ENCODE assay signal across 11 cellular contexts in genomic region chr4:112813790-112814189, GRCh38.
DNase-seq lines count a peak whose midpoint lies in the region; ATAC-seq and TF ChIP-seq lines count a peak whose summit lies in the region.
"Had no signal": no experiment of that assay in that cellular context is flagged by ENCODE, and none has a peak within 500 bp of the region (broad histone marks: within the 10 kb centered on the region; RNA-seq: fewer than 3 reads in every experiment).

No MANE protein-coding gene starts in this region.

- H3K4me3 Mint-ChIP-seq in WTC11, result no peak overlapping the region

- peaks cover 16% of the 10 kb centered on the region for H3K36me3 Mint-ChIP-seq in WTC11

- H3K27ac Mint-ChIP-seq in WTC11, result no peak overlapping the region

- DNase-seq in AG20443 (ENCODE audit: low spot score) (peak; percentile 22), HT1080 (ENCODE audit: low read depth) (peak; percentile 50), foreskin melanocyte (peak; percentile 40), WTC11 (ENCODE audit: low spot score) (no peak), NCI-H1092 (lab: John Stamatoyannopoulos, UW) (no peak)
- DNase-seq in stimulated activated CD4-positive, alpha-beta T cell treated with anti-CD3 and anti-CD28 coated beads, Interleukin-4, amount 100 ng/mL, for 24 hours, result no peak
- DNase-seq in NK-92 treated with Interleukin-12 subunit alpha and Interleukin-12 subunit beta, amount 100 ng/mL, for 24 hours (lab: John Stamatoyannopoulos, UW), result no peak
- DNase-seq: activated effector memory CD4-positive, alpha-beta T cell treated with Interleukin-2 at 50 U/mL for 16 hours; GOT3; posterior cingulate gyrus had no signal

- peaks cover 15% of the 10 kb centered on the region for H3K4me1 Mint-ChIP-seq in WTC11

- ATAC-seq in GM19452 (IDR thresholded peaks at IDR 0.05; ENCODE audit: unreplicated experiment) (peak; percentile 46), WTC11 (no peak)

- peaks cover 8% of the 10 kb centered on the region for H3K9me3 Mint-ChIP-seq in WTC11

- no peaks in the 10 kb centered on the region for H3K27me3 Mint-ChIP-seq in WTC11 (ENCODE audit: low read depth)

- CTCF ChIA-PET in WTC11 (lab: Charles Lee), result interaction anchor here (1.1 kb wide), 1 partner anchor 48 kb away, joined by 3 read pairs; no protein-coding TSS in a partner anchor

- TF ChIP-seq CTCF in WTC11 (IDR thresholded peaks at IDR 0.05), result no peak

- POLR2A ChIA-PET in WTC11 (lab: Charles Lee), result no interaction called here

TF ChIP-seq in WTC11, 78 proteins besides CTCF, POLR2A, EP300 and RAD21:
- no peak for TF ChIP-seq STAT6 (CRISPR knock-in tag; conservative IDR thresholded peaks at IDR 0.05; ENCODE audit: low read depth)
- no peak for TF ChIP-seq NFE2L1 (CRISPR knock-in tag; IDR thresholded peaks at IDR 0.05)
- TF ChIP-seq ZSCAN18 (CRISPR knock-in tag; IDR thresholded peaks at IDR 0.05), result no peak
- no peak for TF ChIP-seq FOXP4 (CRISPR knock-in tag; IDR thresholded peaks at IDR 0.05)
- TF ChIP-seq ATF6 (CRISPR knock-in tag; IDR thresholded peaks at IDR 0.05), result no peak
- no peak for TF ChIP-seq ZBTB43 (CRISPR knock-in tag; IDR thresholded peaks at IDR 0.05)

Comparison
In these comparisons a context has a peak if more than half of its experiments do, and no peak if none do; other contexts are left out.
1. DNase-seq: peak in AG20443 (single experiment), HT1080 (single experiment) and foreskin melanocyte (single experiment); none in WTC11 (single experiment), NCI-H1092 (single experiment), stimulated activated CD4-positive, alpha-beta T cell treated with anti-CD3 and anti-CD28 coated beads, Interleukin-4, amount 100 ng/mL, for 24 hours (single experiment) and NK-92 treated with Interleukin-12 subunit alpha and Interleukin-12 subunit beta, amount 100 ng/mL, for 24 hours (single experiment).